ENCODE assay signal across 2 cellular contexts in the genomic region with DNA sequence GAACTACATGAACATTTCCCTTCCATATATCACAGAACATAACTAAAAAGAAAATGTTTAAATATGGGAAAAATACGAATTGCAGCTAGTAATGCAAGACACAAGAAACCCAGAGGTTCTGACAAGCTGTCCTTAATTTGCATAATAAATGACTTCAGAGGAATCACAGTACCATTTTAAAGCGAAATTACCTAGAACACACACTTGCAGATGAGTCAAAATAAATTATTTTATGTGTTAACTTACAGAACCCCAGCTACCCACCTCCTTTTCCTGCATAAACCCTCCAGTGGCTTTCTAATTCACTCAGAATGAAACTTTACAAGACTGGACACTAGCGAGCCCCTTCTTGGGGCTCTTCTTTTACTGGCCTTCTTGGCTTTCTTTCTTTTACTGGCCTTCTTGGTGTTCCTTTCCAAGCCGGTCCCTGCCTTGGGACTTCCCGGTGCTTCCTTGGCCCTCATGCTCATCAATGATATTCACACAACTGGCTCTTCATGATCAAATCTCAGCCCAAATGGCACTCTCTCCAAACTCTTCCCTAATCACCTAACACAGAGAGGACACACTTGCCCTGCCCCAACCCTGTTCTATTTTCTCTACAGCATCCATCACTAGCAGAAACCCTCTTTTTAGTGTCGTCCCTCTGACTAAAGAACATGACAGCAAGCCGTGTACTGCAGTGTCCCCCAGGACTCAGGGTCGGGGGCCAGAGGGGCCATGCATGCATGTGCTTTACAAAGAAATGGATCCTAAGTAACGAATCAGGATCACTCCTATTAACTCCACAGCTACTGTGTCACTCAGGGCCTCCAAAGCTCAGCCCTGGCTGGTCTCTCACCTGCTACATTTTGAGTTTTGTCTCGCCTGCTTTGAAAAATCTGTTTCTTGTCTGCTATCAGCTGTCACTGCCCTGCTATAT.
TF ChIP-seq lines count a peak whose summit lies in the region.

No MANE protein-coding gene starts in this region.

TF ChIP-seq in GM23338, 12 proteins besides CTCF, POLR2A, EP300 and RAD21:
- TF ChIP-seq ZNF462 (CRISPR knock-in tag; IDR thresholded peaks at IDR 0.05) (no peak), ZNF331 (CRISPR knock-in tag; IDR thresholded peaks at IDR 0.05; ENCODE audit: low read depth) (no peak), EZH2phosphoT487 (IDR thresholded peaks at IDR 0.05; ENCODE audit: unreplicated experiment) (no peak)

TF ChIP-seq in endothelial cell of umbilical vein, 7 proteins besides CTCF, POLR2A, EP300 and RAD21:
- no peak for TF ChIP-seq GATA2 (IDR thresholded peaks at IDR 0.05; ENCODE audit: insufficient read depth, insufficient read length, low read depth, low read length)
- TF ChIP-seq POLR2AphosphoS5 (IDR thresholded peaks at IDR 0.05; ENCODE audit: insufficient read depth, low read depth, low read length), result no peak
- no peak for TF ChIP-seq JUN (IDR thresholded peaks at IDR 0.05; ENCODE audit: borderline replicate concordance, insufficient read depth, insufficient read length, low read depth)
- no peak for TF ChIP-seq FOS (IDR thresholded peaks at IDR 0.05; ENCODE audit: borderline replicate concordance, insufficient read depth, low read length)
- no peak for TF ChIP-seq MYC (IDR thresholded peaks at IDR 0.05; ENCODE audit: low read depth, low read length)
- no peak for TF ChIP-seq EZH2 (IDR thresholded peaks at IDR 0.05; ENCODE audit: borderline replicate concordance, low read depth, low read length, severe bottlenecking)
- TF ChIP-seq, protein P1, sequence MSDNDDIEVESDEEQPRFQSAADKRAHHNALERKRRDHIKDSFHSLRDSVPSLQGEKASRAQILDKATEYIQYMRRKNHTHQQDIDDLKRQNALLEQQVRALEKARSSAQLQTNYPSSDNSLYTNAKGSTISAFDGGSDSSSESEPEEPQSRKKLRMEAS (IDR thresholded peaks at IDR 0.05; ENCODE audit: insufficient read depth, insufficient read length), result no peak
TF ChIP-seq in endothelial cell of umbilical vein: peak in this region for 0.
